10 cellular contexts compared by ENCODE assay signal in the genomic region with DNA sequence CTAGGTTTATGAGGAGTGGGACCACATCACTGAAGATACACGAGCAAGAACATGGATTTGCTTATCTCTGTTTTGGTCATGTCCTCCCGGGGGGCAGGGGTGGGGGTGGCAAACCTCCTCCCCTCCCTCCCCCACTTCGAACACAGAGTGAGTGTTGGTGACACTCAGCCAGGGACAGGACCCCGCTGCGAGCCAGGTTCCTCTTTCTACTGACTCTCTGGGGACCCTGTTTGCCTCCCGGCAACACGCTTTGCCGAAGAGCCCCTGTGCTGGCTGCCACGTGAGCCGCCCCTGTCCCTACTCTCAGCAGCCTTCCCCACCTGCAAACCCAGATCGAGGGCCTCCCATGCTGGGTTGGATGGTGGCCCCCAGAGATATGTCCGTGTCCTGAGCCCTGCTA. TPM values are rescaled to one million over a fixed set of nuclear protein-coding genes. Genes with fewer than 3 reads are reported as not detected.
A peak's percentile ranks its signal among the peaks of the same experiment; 100 is the strongest.
DNase-seq lines count a peak whose midpoint lies in the region; ATAC-seq and TF ChIP-seq lines count a peak whose summit lies in the region.
"Had no signal": no experiment of that assay in that cellular context is flagged by ENCODE, and none has a peak within 500 bp of the region (broad histone marks: within the 10 kb centered on the region; RNA-seq: fewer than 3 reads in every experiment).

No MANE protein-coding gene starts in this region.

- intact Hi-C loops in A673 (cut with micrococcal nuclease; ENCODE audit: unreplicated experiment): no loop called here

- no TSS peak for BruUV-seq in A673 (replicated peaks; lab: Mats Ljungman, UMichigan)

- peak overlapping the region; percentile 26 for H3K27ac Mint-ChIP-seq in T-helper 1 cell treated with Interleukin-12 subunit alpha and Interleukin-12 subunit beta and Interleukin-4 antibody, amounts not matched to agents 30 μg/mL and 1 μg/mL, for 36 hours
- H3K27ac Mint-ChIP-seq in natural killer cell treated with Interleukin-12 subunit alpha and Interleukin-12 subunit beta and Interleukin-15 and Interleukin-18, amount 100 ng/mL, for 72 hours: peak overlapping the region; percentile 80 to 82

- peak; percentile 40 for ATAC-seq in GM21619 (IDR thresholded peaks at IDR 0.05; ENCODE audit: unreplicated experiment)
- no peak for ATAC-seq in natural killer cell treated with Interleukin-12 subunit alpha and Interleukin-12 subunit beta and Interleukin-15 and Interleukin-18, amount 100 ng/mL, for 72 hours
- ATAC-seq: SK-N-SH treated with all-trans-retinoic acid at 6 μM for 48 hours had no signal

- H3K9me3 Mint-ChIP-seq in T-helper 1 cell treated with Interleukin-12 subunit alpha and Interleukin-12 subunit beta and Interleukin-4 antibody, amounts not matched to agents 30 μg/mL and 1 μg/mL, for 36 hours: no peaks in the 10 kb centered on the region
- H3K9me3 Mint-ChIP-seq in natural killer cell treated with Interleukin-12 subunit alpha and Interleukin-12 subunit beta and Interleukin-15 and Interleukin-18, amount 100 ng/mL, for 72 hours: no peaks in the 10 kb centered on the region

- POLR2A ChIA-PET in A673 (lab: Charles Lee; ENCODE audit: low non-redundant PET): no interaction called here

- H3K27me3 ChIP-seq in A673 (replicated peaks; ENCODE audit: insufficient read depth, low read depth, low read length, poor library complexity): no peaks in the 10 kb centered on the region
- H3K27me3 ChIP-seq: cardiac muscle cell had no signal

- no peak for DNase-seq in T-helper 1 cell
- DNase-seq in MV-4-11 (lab: John Stamatoyannopoulos, UW): peak; percentile 23
- DNase-seq in natural killer cell treated with Interleukin-12 subunit alpha and Interleukin-12 subunit beta and Interleukin-15 and Interleukin-18, amount 100 ng/mL, for 72 hours (ENCODE audit: low spot score): no peak
- no peak for DNase-seq in KG1 (lab: John Stamatoyannopoulos, UW)
- DNase-seq in A673 (ENCODE audit: low spot score): no peak
- no peak for DNase-seq in COLO829 (ENCODE audit: low spot score)

- H3K27me3 Mint-ChIP-seq in T-helper 1 cell treated with Interleukin-12 subunit alpha and Interleukin-12 subunit beta and Interleukin-4 antibody, amounts not matched to agents 30 μg/mL and 1 μg/mL, for 36 hours (ENCODE audit: low read depth): no peaks in the 10 kb centered on the region
- H3K27me3 Mint-ChIP-seq in natural killer cell treated with Interleukin-12 subunit alpha and Interleukin-12 subunit beta and Interleukin-15 and Interleukin-18, amount 100 ng/mL, for 72 hours: no peaks in the 10 kb centered on the region

- H3K4me3 Mint-ChIP-seq in T-helper 1 cell treated with Interleukin-12 subunit alpha and Interleukin-12 subunit beta and Interleukin-4 antibody, amounts not matched to agents 30 μg/mL and 1 μg/mL, for 36 hours: no peak overlapping the region
- peak overlapping the region; percentile 39 for H3K4me3 Mint-ChIP-seq in natural killer cell treated with Interleukin-12 subunit alpha and Interleukin-12 subunit beta and Interleukin-15 and Interleukin-18, amount 100 ng/mL, for 72 hours

- no peaks in the 10 kb centered on the region for H3K9me3 ChIP-seq in A673 (ENCODE audit: low read depth, low read length, poor library complexity, severe bottlenecking)

- H3K27ac ChIP-seq in A673 (ENCODE audit: low read depth, low read length, poor library complexity, severe bottlenecking): no peak overlapping the region
- H3K27ac ChIP-seq: cardiac muscle cell had no signal

- H3K36me3 ChIP-seq in A673 (ENCODE audit: insufficient read depth, low read length, poor library complexity, severe bottlenecking): no peaks in the 10 kb centered on the region
- H3K36me3 ChIP-seq: cardiac muscle cell had no signal

- H3K4me1 Mint-ChIP-seq in T-helper 1 cell treated with Interleukin-12 subunit alpha and Interleukin-12 subunit beta and Interleukin-4 antibody, amounts not matched to agents 30 μg/mL and 1 μg/mL, for 36 hours (ENCODE audit: low read depth): peaks cover 24% of the 10 kb centered on the region
- H3K4me1 Mint-ChIP-seq in natural killer cell treated with Interleukin-12 subunit alpha and Interleukin-12 subunit beta and Interleukin-15 and Interleukin-18, amount 100 ng/mL, for 72 hours (ENCODE audit: low read depth in 2 of 2): peaks cover 23% of the 10 kb centered on the region in 2 donors

- no peak overlapping the region for H3K4me3 ChIP-seq in A673 (ENCODE audit: low read depth, low read length, poor library complexity, severe bottlenecking)
- H3K4me3 ChIP-seq: cardiac muscle cell had no signal

- no peak for TF ChIP-seq CTCF in A673 (conservative IDR thresholded peaks at IDR 0.05; ENCODE audit: low read depth, low read length)

- H3K36me3 Mint-ChIP-seq in T-helper 1 cell treated with Interleukin-12 subunit alpha and Interleukin-12 subunit beta and Interleukin-4 antibody, amounts not matched to agents 30 μg/mL and 1 μg/mL, for 36 hours (ENCODE audit: low read depth): peaks cover 26% of the 10 kb centered on the region
- no peaks in the 10 kb centered on the region for H3K36me3 Mint-ChIP-seq in natural killer cell treated with Interleukin-12 subunit alpha and Interleukin-12 subunit beta and Interleukin-15 and Interleukin-18, amount 100 ng/mL, for 72 hours

- no peaks in the 10 kb centered on the region for H3K4me1 ChIP-seq in A673 (ENCODE audit: insufficient read depth, low read length, poor library complexity, severe bottlenecking)

- CTCF ChIA-PET in A673 (lab: Charles Lee): no interaction called here

RNA-seq across cellular contexts. Expression of a gene that starts 34.7 kb away (rescaled TPM):
- 10 to 100 TPM; 19.5 to 59.1 TPM for total RNA-seq in natural killer cell treated with Interleukin-12 subunit alpha and Interleukin-12 subunit beta and Interleukin-15 and Interleukin-18, amount 100 ng/mL, for 72 hours
- total RNA-seq in A673 (2021): not detected in 2 replicates
- total RNA-seq: cardiac muscle cell had no signal

RNA-seq across cellular contexts. Expression of a gene that starts 49.5 kb away (rescaled TPM):
- 10 to 100 TPM; 84.8 to 94.2 TPM for total RNA-seq in natural killer cell treated with Interleukin-12 subunit alpha and Interleukin-12 subunit beta and Interleukin-15 and Interleukin-18, amount 100 ng/mL, for 72 hours
- total RNA-seq in A673 (2021): 24.9 and 33.5 TPM in 2 replicates

Comparison
In these comparisons a context has a peak if more than half of its experiments do, and no peak if none do; other contexts are left out.
1. RNA of a gene that starts 34.7 kb away (total RNA-seq): 19.5 to 59.1 TPM in natural killer cell treated with Interleukin-12 subunit alpha and Interleukin-12 subunit beta and Interleukin-15 and Interleukin-18, amount 100 ng/mL, for 72 hours; not detected in A673; every median in the first group is over 10 times any median in the second.